ENCODE assay signal across 20 cellular contexts in the genomic region with DNA sequence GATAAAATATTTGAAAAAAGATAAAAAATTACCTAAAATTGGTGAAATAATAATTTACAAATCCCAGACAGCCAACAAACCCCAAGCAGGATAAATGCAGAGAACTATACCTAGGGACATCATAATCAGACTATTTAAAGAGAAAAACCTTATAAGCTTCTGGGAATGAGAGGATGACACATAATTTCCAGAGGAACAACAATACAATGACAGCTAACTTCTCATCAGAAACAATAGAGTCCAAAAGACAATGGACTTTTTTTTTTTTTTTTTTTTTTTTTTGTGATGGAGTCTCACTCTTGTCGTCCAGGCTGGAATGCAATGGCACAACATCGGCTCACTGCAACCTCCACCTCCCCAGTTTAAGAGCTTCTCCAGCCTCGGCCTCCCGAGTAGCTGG.
A peak's percentile ranks its signal among the peaks of the same experiment; 100 is the strongest.
DNase-seq lines count a peak whose midpoint lies in the region; ATAC-seq, FAIRE-seq and TF ChIP-seq lines count a peak whose summit lies in the region.
"Had no signal": no experiment of that assay in that cellular context is flagged by ENCODE, and none has a peak within 500 bp of the region (broad histone marks: within the 10 kb centered on the region; RNA-seq: fewer than 3 reads in every experiment).

No MANE protein-coding gene starts in this region.

- no peak for FAIRE-seq in A549 (lab: Jason Lieb, UNC)
- FAIRE-seq: G401.6, GM12892, GM19239 had no signal

- H2AFZ ChIP-seq in GM23248, result no peak overlapping the region
- H2AFZ ChIP-seq: GM23338 had no signal

- no peaks in the 10 kb centered on the region for H4K20me1 ChIP-seq in GM23248 (ENCODE audit: insufficient read depth)
- H4K20me1 ChIP-seq: BLaER1 had no signal

- H3K4me1 ChIP-seq in A549 (peaks cover 25% of the 10 kb centered on the region), GM23248 (ENCODE audit: insufficient read depth) (peaks cover 25% of the 10 kb centered on the region)
- H3K4me1 ChIP-seq: BLaER1 had no signal

- no peaks in the 10 kb centered on the region for H3K9me2 ChIP-seq in GM23248 (ENCODE audit: insufficient read depth)

- peaks cover 49% of the 10 kb centered on the region for H3K36me3 ChIP-seq in GM23248 (ENCODE audit: low read depth)

- no peak for TF ChIP-seq RAD21 in A549 (conservative IDR thresholded peaks at IDR 0.05 in 1 of 2, IDR thresholded peaks at IDR 0.05 in 1 of 2)

- peak overlapping the region in 1 of 2 experiments; percentile 59; a peak in 2 of 6 replicates for H3K27ac ChIP-seq in A549
- no peak overlapping the region for H3K27ac ChIP-seq in GM23248
- no peak overlapping the region for H3K27ac ChIP-seq in caudate nucleus (ENCODE audit: low read depth, low read length)
- H3K27ac ChIP-seq: BLaER1, C4-2B had no signal

- no peak for TF ChIP-seq EP300 in A549 (IDR thresholded peaks at IDR 0.05)

- ATAC-seq in A549, result no peak
- no peak for ATAC-seq in HG02642 (IDR thresholded peaks at IDR 0.05; ENCODE audit: poor library complexity, unreplicated experiment)
- ATAC-seq: CD8-positive, alpha-beta T cell; GM23338; HCT116 had no signal

- peaks cover 59% of the 10 kb centered on the region for H3F3A ChIP-seq in GM23248 (ENCODE audit: insufficient read depth)

- TF ChIP-seq POLR2A in A549 (IDR thresholded peaks at IDR 0.05; ENCODE audit: low read length), result no peak

- H3K27me3 ChIP-seq in GM23248 (replicated peaks; ENCODE audit: insufficient read depth), result no peaks in the 10 kb centered on the region
- H3K27me3 ChIP-seq: BLaER1 had no signal

- DNase-seq in A549 (ENCODE audit: low read depth in 1 of 2, low spot score in 1 of 2), result no peak
- DNase-seq in GM23248, result peak; percentile 46
- peak; percentile 33 for DNase-seq in dermis blood vessel endothelial cell
- peak; percentile 5 to 39 for DNase-seq in lung microvascular endothelial cell (ENCODE audit: low read depth in 2 of 2)
- no peak for DNase-seq in Kasumi-1 (lab: John Stamatoyannopoulos, UW)
- no peak for DNase-seq in caudate nucleus (lab: John Stamatoyannopoulos, UW)
- DNase-seq: Caco-2; CD4-positive, CD25-positive, alpha-beta regulatory T cell; CD8-positive, alpha-beta T cell; DMS153; DND-41; H9 had no signal

- CTCF ChIA-PET in A549 (lab: Yijun Ruan, JAX), result interaction anchor here (1.3 to 1.6 kb wide), 4 partner anchors 12 to 158 kb away, joined by 3 to 7 read pairs (median 3); no protein-coding TSS in a partner anchor

- H3K4me2 ChIP-seq in A549 (no peak overlapping the region), GM23248 (ENCODE audit: unreplicated experiment) (no peak overlapping the region)
- H3K4me2 ChIP-seq: BLaER1, GM23338 had no signal

- in situ Hi-C loops in GM23248 (cut with MboI), result no loop called here

- H3K79me2 ChIP-seq in GM23248 (ENCODE audit: insufficient read depth), result peaks cover 7% of the 10 kb centered on the region; the same call in 1 of the 2 replicates

- POLR2A ChIA-PET in A549 (lab: Yijun Ruan, JAX), result no interaction called here

- TF ChIP-seq CTCF in A549 (IDR thresholded peaks at IDR 0.05), result no peak

- H3K9ac ChIP-seq in GM23248, result no peak overlapping the region
- H3K9ac ChIP-seq: BLaER1 had no signal

- 85% methylated on average over 4 of the region's 4 CpGs for WGBS in A549 (ENCODE audit: missing lambda C conversion rate)
- 93 to 97% methylated on average over 3 to 4 of the region's 4 CpGs for WGBS in GM23248 (ENCODE audit: low coverage in 1 of 2, low lambda C conversion rate in 2 of 2, missing lambda C conversion rate in 2 of 2), 2 experiments

- peaks cover 60% of the 10 kb centered on the region for H3K9me3 ChIP-seq in A549
- H3K9me3 ChIP-seq in GM23248 (ENCODE audit: low read depth), result no peaks in the 10 kb centered on the region
- H3K9me3 ChIP-seq: Caco-2 had no signal

- H3K4me3 ChIP-seq in A549 (no peak overlapping the region), GM23248 (no peak overlapping the region)
- H3K4me3 ChIP-seq: BLaER1, GM23338 had no signal

TF ChIP-seq in A549, 52 proteins besides CTCF, POLR2A, EP300 and RAD21:
- TF ChIP-seq FOSL2 (IDR thresholded peaks at IDR 0.05), result no peak
- 0 out of 2 replicates have a peak, but pooled peaks have one; percentile 27 for TF ChIP-seq FOSL2 (CRISPR knock-in tag; IDR thresholded peaks at IDR 0.05)
- no peak for TF ChIP-seq GATA3 (IDR thresholded peaks at IDR 0.05; ENCODE audit: borderline replicate concordance)

Comparison
In these comparisons a context has a peak if more than half of its experiments do, and no peak if none do; other contexts are left out.
1. DNase-seq: peak in GM23248 (single experiment), dermis blood vessel endothelial cell (single experiment) and lung microvascular endothelial cell (2 of 2); none in A549 (0 of 2), Kasumi-1 (0 of 2) and caudate nucleus (0 of 61).